ENCODE assay signal across 20 cellular contexts in genomic region chr2:172049721-172050120, GRCh38. TPM values are rescaled to one million over a fixed set of nuclear protein-coding genes. Genes with fewer than 3 reads are reported as not detected.
DNase-seq lines count a peak whose midpoint lies in the region; ATAC-seq, FAIRE-seq and TF ChIP-seq lines count a peak whose summit lies in the region.
"Had no signal": no experiment of that assay in that cellular context is flagged by ENCODE, and none has a peak within 500 bp of the region (broad histone marks: within the 10 kb centered on the region; RNA-seq: fewer than 3 reads in every experiment).

No MANE protein-coding gene starts in this region.

- no peaks in the 10 kb centered on the region for H3K27me3 ChIP-seq in K562 (ENCODE audit: control insufficient read depth in 2 of 2, insufficient read depth in 2 of 2, low read length in 2 of 2)
- H3K27me3 ChIP-seq: BE2C, BLaER1 had no signal

- 4% methylated on average over 2 of the region's 2 CpGs for WGBS in K562 (ENCODE audit: insufficient coverage, low coverage, missing lambda C conversion rate)

- H3K9me3 ChIP-seq in K562 (replicated peaks; ENCODE audit: control insufficient read depth, insufficient read depth, low read depth, low read length), result no peaks in the 10 kb centered on the region
- H3K9me3 ChIP-seq: BE2C, BLaER1 had no signal

- TF ChIP-seq POLR2A in K562 (conservative IDR thresholded peaks at IDR 0.05), result no peak

- peak overlapping the region; percentile 83 for H3K27ac ChIP-seq in K562 (ENCODE audit: extremely low read depth, low read depth, low read length)
- H3K27ac ChIP-seq: BLaER1 had no signal

- peaks cover 3 to 41% of the 10 kb centered on the region in 2 experiments; a peak in 4 of 5 replicates for H3K4me1 ChIP-seq in K562 (replicated peaks in 1 of 2; ENCODE audit: control insufficient read depth in 2 of 2, insufficient read depth in 2 of 2, low read length in 2 of 2)
- H3K4me1 ChIP-seq: BE2C had no signal

- no TSS peak for BruUV-seq in K562 (replicated peaks; lab: Mats Ljungman, UMichigan)

- H3K4me3 ChIP-seq in K562, result peak overlapping the region; percentile 12; the same call in 1 of the 2 replicates
- H3K4me3 ChIP-seq: BLaER1 had no signal

- POLR2A ChIA-PET in K562 (lab: Yijun Ruan, JAX), result interaction anchor here (0.9 to 3.0 kb wide), 6 partner anchors 9 to 171 kb away, joined by 3 to 17 read pairs (median 6); partner anchors contain the start of gene DLX1

- no peak for TF ChIP-seq RAD21 in K562 (CRISPR knock-in tag; conservative IDR thresholded peaks at IDR 0.05 in 1 of 2, IDR thresholded peaks at IDR 0.05 in 1 of 2)

- H3K36me3 ChIP-seq in K562 (ENCODE audit: control insufficient read depth, insufficient read depth, low read length), result no peaks in the 10 kb centered on the region
- H3K36me3 ChIP-seq: BE2C, BLaER1 had no signal

- DNase-seq in D721Med (ENCODE audit: insufficient read length, low spot score) (no peak), OCI-M1 (lab: John Stamatoyannopoulos, UW) (peak; percentile 58), K562 (ENCODE audit: extremely low read depth in 1 of 4, low spot score in 3 of 4) (no peak), superior temporal gyrus (ENCODE audit: extremely low spot score) (peak; percentile 6), islet precursor cell (no peak), globus pallidus (ENCODE audit: low spot score) (no peak), NCI-H146 (lab: John Stamatoyannopoulos, UW) (no peak)
- DNase-seq: 8988T; ACHN; BE2C; C1 segment of cervical spinal cord; CD4-positive, alpha-beta T cell; CD8-positive, alpha-beta T cell; COR-L47; DMS79 treated with DMSO at 0.1 percent for 48 hours; GF-D8 had no signal

- H4K20me1 ChIP-seq in K562 (replicated peaks; ENCODE audit: control insufficient read depth, insufficient read depth, low read length), result no peaks in the 10 kb centered on the region

- H3K9me1 ChIP-seq in K562 (ENCODE audit: control insufficient read depth, insufficient read depth, low read length), result no peaks in the 10 kb centered on the region

- TF ChIP-seq CTCF in D721Med (IDR thresholded peaks at IDR 0.05; ENCODE audit: insufficient read depth, missing control alignments), result no peak
- no peak for TF ChIP-seq CTCF in K562 (IDR thresholded peaks at IDR 0.05 in 2 of 3, conservative IDR thresholded peaks at IDR 0.05 in 1 of 3; ENCODE audit: insufficient read depth in 2 of 3, low read depth in 1 of 3, low read length in 3 of 3)

- TF ChIP-seq EP300 in K562 (IDR thresholded peaks at IDR 0.05; ENCODE audit: low read length), result no peak

- CTCF ChIA-PET in K562 (lab: Yijun Ruan, JAX; ENCODE audit: low intra/inter-chr PET ratio), result no interaction called here

- ATAC-seq in K562 (peak; percentile 15), GM19395 (IDR thresholded peaks at IDR 0.05; ENCODE audit: unreplicated experiment) (no peak)
- ATAC-seq: CD8-positive, alpha-beta T cell had no signal

- intact Hi-C loops in K562 (cut with micrococcal nuclease), result loop anchor here (5.0 kb wide), 1 partner anchor 127 kb away; the partner anchor contains the start of gene HAT1

- peak overlapping the region; percentile 60 for H3K4me2 ChIP-seq in K562 (ENCODE audit: insufficient read depth, low read length)
- H3K4me2 ChIP-seq: BLaER1 had no signal

- in situ Hi-C loops in K562 (cut with MboI), result no loop called here

- H3K79me2 ChIP-seq in K562 (ENCODE audit: control insufficient read depth, insufficient read depth, low read length), result peaks cover 11% of the 10 kb centered on the region; the same call in 2 of the 3 replicates

- H3K9ac ChIP-seq in K562 (ENCODE audit: insufficient read depth in 1 of 2, low read depth in 2 of 2, low read length in 2 of 2), result peak overlapping the region in 1 of 2 experiments; percentile 62; a peak in 3 of 4 replicates
- H3K9ac ChIP-seq: BLaER1 had no signal

- H2AFZ ChIP-seq in K562 (ENCODE audit: low read depth, low read length), result peak overlapping the region; percentile 75

- FAIRE-seq in D721Med (lab: Jason Lieb, UNC) (peak; percentile 29), K562 (lab: Jason Lieb, UNC) (no peak)
- FAIRE-seq: GM12891, GM19239 had no signal

TF ChIP-seq in K562, 482 proteins besides CTCF, POLR2A, EP300 and RAD21 (continues in another document):
- TF ChIP-seq GTF2B (IDR thresholded peaks at IDR 0.05; ENCODE audit: extremely low read depth, insufficient read length) (no peak), ZNF175 (CRISPR knock-in tag; IDR thresholded peaks at IDR 0.05; ENCODE audit: low read depth) (peak; percentile 64), ATF7 (IDR thresholded peaks at IDR 0.05) (no peak)

RNA-seq across cellular contexts. Expression of gene DLX1, which starts 35.6 kb away (rescaled TPM):
- total RNA-seq in K562 (2011; cell fraction: chromatin; rRNA removed; ENCODE audit: low replicate concordance), result 20.0 and 37.1 TPM in 2 replicates
- total RNA-seq in K562 (2011; cell fraction: nucleolus; rRNA removed), result 24.7 and 25.5 TPM in 2 replicates
- total RNA-seq in K562 (2011; cell fraction: nucleoplasm; rRNA removed), result 16.4 and 21.0 TPM in 2 replicates
- 9.6 and 11.1 TPM in 2 replicates for total RNA-seq in K562 (2014; rRNA removed)
- total RNA-seq in K562 (2014; rRNA removed; fragmentation: Illumina TruSeq; extraction: Trizol), result 5.4 and 6.3 TPM in 2 replicates
- total RNA-seq in K562 (2015; rRNA removed; fragmentation: Illumina TruSeq; extraction: Trizol), result 9.8 and 9.9 TPM in 2 replicates
- 16.1 and 19.0 TPM in 2 replicates for total RNA-seq in K562 (2021)
- polyA plus RNA-seq in K562 (2011; rRNA removed), result 8.0 and 13.5 TPM in 2 replicates
- polyA plus RNA-seq in K562 (2011; cell fraction: cytosol; rRNA removed), result 12.3 and 14.0 TPM in 2 replicates
- 69.1 and 75.6 TPM in 2 replicates for polyA plus RNA-seq in K562 (2011; cell fraction: nucleus; rRNA removed)
- polyA plus RNA-seq in K562 (2012), result 12.3 and 39.4 TPM in 2 replicates
- polyA plus RNA-seq in K562 (2014; fragmentation: Illumina TruSeq; extraction: Trizol), result 13.6 and 15.6 TPM in 2 replicates
- 1 to 10 TPM; 1.9 to 2.0 TPM for polyA plus RNA-seq in K562 (2014; fragmentation: Nextera tagmentation; extraction: Ambion mirVana)
- 26.2 and 26.5 TPM in 2 replicates for polyA plus RNA-seq in K562 (2014; rRNA removed)
- polyA minus RNA-seq in K562 (2011; rRNA and poly(A)+ RNA removed), result 2.3 and 4.3 TPM in 2 replicates
- polyA minus RNA-seq in K562 (2011; cell fraction: cytosol; rRNA and poly(A)+ RNA removed), result 4.1 and 9.0 TPM in 2 replicates
- polyA minus RNA-seq in K562 (2011; cell fraction: nucleus; rRNA and poly(A)+ RNA removed), result 13.7 and 28.1 TPM in 2 replicates
- total RNA-seq: CD4-positive, alpha-beta T cell; CD8-positive, alpha-beta T cell had no signal

RNA-seq across cellular contexts. Expression of gene METAP1D, which starts 50.0 kb away (rescaled TPM):
- total RNA-seq in K562 (2011; cell fraction: chromatin; rRNA removed; ENCODE audit: low replicate concordance), result 22.7 and 40.0 TPM in 2 replicates
- 11.0 and 14.9 TPM in 2 replicates for total RNA-seq in K562 (2011; cell fraction: nucleolus; rRNA removed)
- total RNA-seq in K562 (2011; cell fraction: nucleoplasm; rRNA removed), result 23.9 and 25.0 TPM in 2 replicates
- 10.2 TPM in 2 replicates for total RNA-seq in K562 (2014; rRNA removed)
- total RNA-seq in K562 (2014; rRNA removed; fragmentation: Illumina TruSeq; extraction: Trizol), result 17.0 and 17.2 TPM in 2 replicates
- 15.6 and 17.8 TPM in 2 replicates for total RNA-seq in K562 (2015; rRNA removed; fragmentation: Illumina TruSeq; extraction: Trizol)
- total RNA-seq in K562 (2021), result 9.9 and 10.8 TPM in 2 replicates
- polyA plus RNA-seq in K562 (2011; rRNA removed), result 20.0 and 22.5 TPM in 2 replicates
- polyA plus RNA-seq in K562 (2011; cell fraction: cytosol; rRNA removed), result 5.7 and 10.8 TPM in 2 replicates
- polyA plus RNA-seq in K562 (2011; cell fraction: nucleus; rRNA removed), result 34.4 and 43.2 TPM in 2 replicates
- polyA plus RNA-seq in K562 (2012), result 11.6 and 21.5 TPM in 2 replicates
- 16.7 and 23.4 TPM in 2 replicates for polyA plus RNA-seq in K562 (2014; fragmentation: Illumina TruSeq; extraction: Trizol)
- polyA plus RNA-seq in K562 (2014; fragmentation: Nextera tagmentation; extraction: Ambion mirVana), result 10 to 100 TPM in 1 of 2 experiments, 1 to 10 TPM in 1; 8.0 to 10.4 TPM
- polyA plus RNA-seq in K562 (2014; rRNA removed), result 15.7 and 17.8 TPM in 2 replicates
- 19.2 and 22.6 TPM in 2 replicates for polyA minus RNA-seq in K562 (2011; rRNA and poly(A)+ RNA removed)
- polyA minus RNA-seq in K562 (2011; cell fraction: cytosol; rRNA and poly(A)+ RNA removed), result 5.2 and 6.3 TPM in 2 replicates
- 25.7 and 37.0 TPM in 2 replicates for polyA minus RNA-seq in K562 (2011; cell fraction: nucleus; rRNA and poly(A)+ RNA removed)

RNA-seq across cellular contexts. Expression of gene DLX2, which starts 53.0 kb away (rescaled TPM):
- total RNA-seq in K562 (2011; cell fraction: chromatin; rRNA removed; ENCODE audit: low replicate concordance), result 0.76 and 1.6 TPM in 2 replicates
- total RNA-seq in K562 (2011; cell fraction: nucleolus; rRNA removed), result 1.2 and 1.5 TPM in 2 replicates
- total RNA-seq in K562 (2011; cell fraction: nucleoplasm; rRNA removed), result 1.8 and 2.1 TPM in 2 replicates
- 0.86 and 1.7 TPM in 2 replicates for total RNA-seq in K562 (2014; rRNA removed)
- total RNA-seq in K562 (2014; rRNA removed; fragmentation: Illumina TruSeq; extraction: Trizol), result 0.15 and 0.29 TPM in 2 replicates
- total RNA-seq in K562 (2015; rRNA removed; fragmentation: Illumina TruSeq; extraction: Trizol), result 0.51 and 0.64 TPM in 2 replicates
- 3.6 and 4.3 TPM in 2 replicates for total RNA-seq in K562 (2021)
- polyA plus RNA-seq in K562 (2011; rRNA removed), result 0.14 and 0.31 TPM in 2 replicates
- polyA plus RNA-seq in K562 (2011; cell fraction: cytosol; rRNA removed), result 0.13 and 0.67 TPM in 2 replicates
- polyA plus RNA-seq in K562 (2011; cell fraction: nucleus; rRNA removed), result 0.83 and 1.8 TPM in 2 replicates
- polyA plus RNA-seq in K562 (2012), result 2.1 and 9.9 TPM in 2 replicates
- polyA plus RNA-seq in K562 (2014; fragmentation: Illumina TruSeq; extraction: Trizol), result 1.4 and 2.0 TPM in 2 replicates
- 1 to 10 TPM in 1 of 2 experiments, under 1 TPM in 1; 0.49 to 2.1 TPM for polyA plus RNA-seq in K562 (2014; fragmentation: Nextera tagmentation; extraction: Ambion mirVana)
- polyA plus RNA-seq in K562 (2014; rRNA removed), result 2.0 and 2.9 TPM in 2 replicates
- polyA minus RNA-seq in K562 (2011; rRNA and poly(A)+ RNA removed), result not detected in 2 replicates
- 0.48 and 1.0 TPM in 2 replicates for polyA minus RNA-seq in K562 (2011; cell fraction: cytosol; rRNA and poly(A)+ RNA removed)
- polyA minus RNA-seq in K562 (2011; cell fraction: nucleus; rRNA and poly(A)+ RNA removed), result 0.44 and 0.54 TPM in 2 replicates
- total RNA-seq: CD4-positive, alpha-beta T cell had no signal

Comparison
In these comparisons a context has a peak if more than half of its experiments do, and no peak if none do; other contexts are left out.
1. DNase-seq: peak in OCI-M1 (single experiment) and superior temporal gyrus (single experiment); none in D721Med (single experiment), K562 (0 of 4), islet precursor cell (single experiment), globus pallidus (single experiment) and NCI-H146 (single experiment).